8 cellular contexts compared by ENCODE assay signal in genomic region chr7:155344618-155345433, GRCh38. TPM values are rescaled to one million over a fixed set of nuclear protein-coding genes. Genes with fewer than 3 reads are reported as not detected.
DNase-seq lines count a peak whose midpoint lies in the region; ATAC-seq and TF ChIP-seq lines count a peak whose summit lies in the region.

No MANE protein-coding gene starts in this region.

- no peak for TF ChIP-seq POLR2A in breast epithelium (IDR thresholded peaks at IDR 0.05)

- peak; percentile 54 for DNase-seq in NK-92 treated with Interleukin-12 subunit alpha and Interleukin-12 subunit beta, amount 100 ng/mL, for 24 hours (lab: John Stamatoyannopoulos, UW)
- DNase-seq in NK-92 (lab: John Stamatoyannopoulos, UW; ENCODE audit: unreplicated experiment) (no peak), NCI-H187 treated with DMSO at 0.1 percent for 48 hours (lab: John Stamatoyannopoulos, UW) (peak; percentile 32), breast epithelium (ENCODE audit: low spot score in 2 of 2) (peak; percentile 55 to 74), inferior parietal cortex (ENCODE audit: extremely low spot score) (peak; percentile 74)
- DNase-seq in stimulated activated CD4-positive, alpha-beta T cell treated with anti-CD3 and anti-CD28 coated beads, Interleukin-12 subunit alpha, Interleukin-12 subunit beta, amount 100 ng/mL, for 4 hours, result peak; percentile 78

- peak overlapping the region; percentile 68; the same call in 1 of the 2 replicates for H3K27ac ChIP-seq in VCaP
- no peak overlapping the region for H3K27ac ChIP-seq in breast epithelium

- H3K9me3 ChIP-seq in breast epithelium, result no peaks in the 10 kb centered on the region

- TF ChIP-seq CTCF in VCaP (conservative IDR thresholded peaks at IDR 0.05), result peak; percentile 99
- TF ChIP-seq CTCF in breast epithelium (IDR thresholded peaks at IDR 0.05), result peak in 2 of 3 donors; percentile 63 to 96

- H3K4me3 ChIP-seq in breast epithelium, result peak overlapping the region; percentile 25 to 70 (median 47)

- H3K36me3 ChIP-seq in breast epithelium, result no peaks in the 10 kb centered on the region

- no peaks in the 10 kb centered on the region for H3K4me1 ChIP-seq in breast epithelium

- peaks cover 0 to 36% of the 10 kb centered on the region in 2 donors for H3K27me3 ChIP-seq in breast epithelium

- intact Hi-C loops in breast epithelium (cut with DNase I; ENCODE audit: low total_unique reads), result no loop called here

- ATAC-seq in HG02884 (IDR thresholded peaks at IDR 0.05; ENCODE audit: unreplicated experiment), result peak; percentile 80

RNA-seq across cellular contexts. Expression of gene INSIG1, which starts 47.1 kb away (rescaled TPM):
- total RNA-seq in breast epithelium, result 10 to 100 TPM; 37.0 to 89.6 (median 66.0) TPM
